Comparison of ENCODE assay signal across 12 cellular contexts in the genomic region with DNA sequence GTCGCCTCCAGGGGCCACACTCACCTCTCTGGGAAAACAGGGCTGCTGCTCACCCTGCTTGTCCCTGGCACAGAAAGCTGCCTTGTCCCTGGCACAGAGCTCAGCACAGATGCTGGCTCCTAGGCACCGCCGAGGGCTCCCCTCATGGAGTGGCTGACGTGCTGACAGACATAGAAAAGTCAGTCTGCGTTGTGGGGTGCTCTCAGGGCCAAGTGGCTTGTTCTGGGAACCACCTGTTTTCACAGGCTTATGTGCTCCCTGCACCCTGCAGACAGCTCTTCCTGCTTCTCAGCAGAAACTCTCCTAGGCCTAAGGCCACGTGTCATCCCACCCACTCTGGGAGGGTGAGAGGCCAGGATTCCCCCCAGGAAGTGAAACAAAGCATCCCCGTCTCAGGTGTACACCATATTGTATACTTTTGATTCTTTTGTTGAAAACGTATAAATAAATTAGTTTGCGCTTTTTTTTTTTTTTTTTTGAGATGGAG.
DNase-seq lines count a peak whose midpoint lies in the region; ATAC-seq, FAIRE-seq and TF ChIP-seq lines count a peak whose summit lies in the region.
"Had no signal": no experiment of that assay in that cellular context is flagged by ENCODE, and none has a peak within 500 bp of the region (broad histone marks: within the 10 kb centered on the region; RNA-seq: fewer than 3 reads in every experiment).

No MANE protein-coding gene starts in this region.

- no peak for TF ChIP-seq EP300 in H1 (IDR thresholded peaks at IDR 0.05; ENCODE audit: borderline replicate concordance in 1 of 2, low read depth in 2 of 2, low read length in 2 of 2)

- no peaks in the 10 kb centered on the region for H3K36me3 ChIP-seq in H1 (ENCODE audit: control insufficient read depth in 2 of 4, insufficient read depth in 4 of 4, low read length in 3 of 4)
- H3K36me3 ChIP-seq: transverse colon had no signal

- no peak overlapping the region for H2AFZ ChIP-seq in H1 (ENCODE audit: low read length)

- H3K9ac ChIP-seq in H1 (replicated peaks in 1 of 4; ENCODE audit: extremely low read depth in 1 of 4, low read depth in 3 of 4, low read length in 3 of 4), result no peak overlapping the region
- H3K9ac ChIP-seq: KMS-11 had no signal

- no peak for TF ChIP-seq POLR2A in H1 (IDR thresholded peaks at IDR 0.05; ENCODE audit: control extremely low read depth in 1 of 2, low read depth in 2 of 2, low read length in 2 of 2)

- 0 out of 2 replicates have a peak overlapping the region, but pooled peaks have one; percentile 46 for H2BK5ac ChIP-seq in H1 (ENCODE audit: low read depth, low read length)

- no peaks in the 10 kb centered on the region for H4K20me1 ChIP-seq in H1 (replicated peaks in 1 of 2; ENCODE audit: control insufficient read depth in 1 of 2, insufficient read depth in 2 of 2, low read length in 2 of 2)

- H4K5ac ChIP-seq in H1 (ENCODE audit: insufficient read length, low read depth, low read length), result no peak overlapping the region

- H3K9me3 ChIP-seq in H1 (ENCODE audit: insufficient read depth in 2 of 2, low read depth in 1 of 2, low read length in 1 of 2), result no peaks in the 10 kb centered on the region
- H3K9me3 ChIP-seq: transverse colon had no signal

- no peak overlapping the region for H3K56ac ChIP-seq in H1 (replicated peaks; ENCODE audit: insufficient read length, low read depth, low read length)

- no peaks in the 10 kb centered on the region for H3K79me1 ChIP-seq in H1 (ENCODE audit: low read depth, low read length)

- H3K27me3 ChIP-seq in H1 (replicated peaks in 1 of 4; ENCODE audit: control insufficient read depth in 3 of 4, extremely low read depth in 1 of 4, insufficient read depth in 3 of 4, low read length in 3 of 4), result no peaks in the 10 kb centered on the region
- H3K27me3 ChIP-seq: transverse colon had no signal

- H3K18ac ChIP-seq in H1 (ENCODE audit: extremely low read depth, low read length), result no peak overlapping the region

- no peak overlapping the region for H2AK5ac ChIP-seq in H1 (ENCODE audit: low read depth, low read length)

- no peak overlapping the region for H3K23ac ChIP-seq in H1 (ENCODE audit: insufficient read length)

- H2BK20ac ChIP-seq in H1 (ENCODE audit: low read length), result no peak overlapping the region

- POLR2A ChIA-PET in H1 (lab: Charles Lee; ENCODE audit: partially characterized antibody), result no interaction called here

- CTCF ChIA-PET in H1 (lab: Charles Lee; ENCODE audit: partially characterized antibody), result interaction anchor here (1.0 to 1.2 kb wide), 2 partner anchors 33 to 237 kb away, joined by 3 read pairs; no protein-coding TSS in a partner anchor

- H3K4me2 ChIP-seq in H1 (ENCODE audit: insufficient read depth in 1 of 2, low read depth in 2 of 2, low read length in 2 of 2), result no peak overlapping the region
- H3K4me2 ChIP-seq: KMS-11 had no signal

- no peak overlapping the region for H2BK15ac ChIP-seq in H1 (ENCODE audit: low read length)

- WGBS in H1 (ENCODE audit: extremely low coverage in 1 of 2, insufficient coverage in 1 of 2, insufficient read length in 1 of 2, insufficient replicate concordance in 2 of 2, low coverage in 1 of 2, low lambda C conversion rate in 2 of 2, missing lambda C conversion rate in 1 of 2), 2 experiments, result 79% methylated on average over 7 of the region's 9 CpGs; no CpG with 5 or more reads in 1 of the 2 experiments

- no peak overlapping the region for H3K4ac ChIP-seq in H1 (replicated peaks; ENCODE audit: insufficient read length, low read depth, low read length)

- peak; percentile 62 for ATAC-seq in HG03025 (IDR thresholded peaks at IDR 0.05; ENCODE audit: low FRiP score, unreplicated experiment)

- H3K4me1 ChIP-seq in H1 (replicated peaks in 1 of 4; ENCODE audit: control insufficient read depth in 3 of 4, insufficient read depth in 4 of 4, low read length in 3 of 4), result peaks cover 0 to 8% (median 3%) of the 10 kb centered on the region in 4 experiments; a peak in 4 of 7 replicates
- H3K4me1 ChIP-seq: transverse colon had no signal

- TF ChIP-seq RAD21 in H1 (IDR thresholded peaks at IDR 0.05 in 1 of 2, conservative IDR thresholded peaks at IDR 0.05 in 1 of 2; ENCODE audit: low read depth in 2 of 2, low read length in 2 of 2), result peak in 1 of 2 experiments; percentile 10; a peak in 1 of 4 replicates

- no peak overlapping the region for H4K91ac ChIP-seq in H1 (replicated peaks; ENCODE audit: insufficient read length, low read length)

- no peak overlapping the region for H3K27ac ChIP-seq in H1 (ENCODE audit: low read depth, low read length)
- H3K27ac ChIP-seq: KMS-11, transverse colon had no signal

- no peak overlapping the region for H4K8ac ChIP-seq in H1 (ENCODE audit: extremely low read depth, insufficient read depth, low read length)

- no peak overlapping the region for H2BK120ac ChIP-seq in H1 (replicated peaks; ENCODE audit: low read depth, low read length)

- no peak for TF ChIP-seq CTCF in GM20000 (IDR thresholded peaks at IDR 0.05; ENCODE audit: extremely low read depth, missing control alignments)
- no peak for TF ChIP-seq CTCF in H1 (IDR thresholded peaks at IDR 0.05; ENCODE audit: control extremely low read depth in 1 of 3, insufficient read depth in 1 of 3, low read depth in 1 of 3, low read length in 3 of 3)

- no peaks in the 10 kb centered on the region; the same call in 1 of the 2 replicates for H3K23me2 ChIP-seq in H1 (ENCODE audit: low read depth, low read length)

- no peak overlapping the region for H3K14ac ChIP-seq in H1 (ENCODE audit: insufficient read length)

- H3K79me2 ChIP-seq in H1 (ENCODE audit: control insufficient read depth in 1 of 2, insufficient read depth in 2 of 2, low read length in 2 of 2), result no peaks in the 10 kb centered on the region

- DNase-seq in GM18507 (ENCODE audit: extremely low spot score, insufficient read length, low read depth), result no peak
- peak; percentile 57 for DNase-seq in GM20000 (ENCODE audit: low spot score)
- peak in 1 of 2 experiments; percentile 45 for DNase-seq in H1 (ENCODE audit: low read depth in 1 of 2, low spot score in 2 of 2)
- DNase-seq in activated CD8-positive, alpha-beta memory T cell treated with anti-CD3 and anti-CD28 coated beads, Interleukin-2, amount 50 U/mL, for 4 hours, result no peak
- no peak for DNase-seq in frontal cortex (ENCODE audit: low spot score in 2 of 2)
- DNase-seq in HPDE6-E6E7 (ENCODE audit: extremely low spot score), result no peak
- no peak for DNase-seq in NCI-H1048 (lab: John Stamatoyannopoulos, UW)
- DNase-seq: NCI-H82, T-helper 2 cell, transverse colon had no signal

- H2BK12ac ChIP-seq in H1 (ENCODE audit: low read depth, low read length), result no peak overlapping the region

- FAIRE-seq in GM18507 (lab: Jason Lieb, UNC) (peak; percentile 75), H1 (lab: Jason Lieb, UNC) (no peak), frontal cortex (lab: Jason Lieb, UNC) (no peak)

- H3K4me3 ChIP-seq in H1 (ENCODE audit: extremely low read depth in 1 of 4, insufficient read depth in 2 of 4, low read depth in 3 of 4, low read length in 4 of 4), result no peak overlapping the region
- H3K4me3 ChIP-seq: transverse colon had no signal

TF ChIP-seq in H1, 55 proteins besides CTCF, POLR2A, EP300 and RAD21:
- TF ChIP-seq ATF2 (IDR thresholded peaks at IDR 0.05; ENCODE audit: low read length), result no peak
- TF ChIP-seq EZH2 (IDR thresholded peaks at IDR 0.05; ENCODE audit: low read depth, low read length, severe bottlenecking), result no peak
- no peak for TF ChIP-seq RNF2 (IDR thresholded peaks at IDR 0.05; ENCODE audit: borderline replicate concordance, low read depth, low read length, missing control alignments, poor library complexity, severe bottlenecking)
- TF ChIP-seq CEBPB (IDR thresholded peaks at IDR 0.05; ENCODE audit: low read depth, low read length), result no peak
- no peak for TF ChIP-seq BCL11A (IDR thresholded peaks at IDR 0.05; ENCODE audit: low read depth in 2 of 2, low read length in 2 of 2)
- TF ChIP-seq TAF1 (IDR thresholded peaks at IDR 0.05; ENCODE audit: low read depth, low read length), result no peak
- no peak for TF ChIP-seq CHD2 (IDR thresholded peaks at IDR 0.05; ENCODE audit: low read length)
